11 cellular contexts compared by ENCODE assay signal in the genomic region with DNA sequence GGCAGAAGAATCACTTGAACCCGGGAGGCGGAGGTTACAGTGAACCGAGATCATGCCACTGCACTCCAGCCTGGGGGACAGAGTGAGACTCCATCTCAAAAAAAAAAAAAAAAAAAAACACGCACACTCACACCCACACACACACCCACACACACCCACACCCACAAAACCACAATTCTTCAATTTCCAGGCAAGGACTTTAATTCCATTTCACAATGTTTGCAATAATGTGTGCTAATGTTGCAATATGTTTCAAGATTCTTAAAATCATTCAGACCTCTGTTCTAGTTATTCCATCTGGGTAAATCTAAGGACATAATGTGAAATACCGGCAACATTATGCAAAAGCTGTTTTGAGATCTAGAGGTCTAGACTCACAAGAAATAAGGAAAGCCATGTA. TPM values are rescaled to one million over a fixed set of nuclear protein-coding genes. Genes with fewer than 3 reads are reported as not detected.
DNase-seq lines count a peak whose midpoint lies in the region; ATAC-seq and TF ChIP-seq lines count a peak whose summit lies in the region.
"Had no signal": no experiment of that assay in that cellular context is flagged by ENCODE, and none has a peak within 500 bp of the region (broad histone marks: within the 10 kb centered on the region; RNA-seq: fewer than 3 reads in every experiment).

No MANE protein-coding gene starts in this region.

- 70% methylated on average over 5 of the region's 5 CpGs for WGBS in suprapubic skin

- peaks cover 76% of the 10 kb centered on the region for H3K36me3 Mint-ChIP-seq in T-helper 2 cell treated with Interferon-gamma antibody and Interleukin-4, amounts not matched to agents 5 μg/mL and 100 μg/mL, for 36 hours (ENCODE audit: low read depth)
- H3K36me3 Mint-ChIP-seq in osteocyte (ENCODE audit: unreplicated experiment) = no peaks in the 10 kb centered on the region
- H3K36me3 Mint-ChIP-seq: neural progenitor cell had no signal

- ATAC-seq in GM21381 (IDR thresholded peaks at IDR 0.05; ENCODE audit: unreplicated experiment) = no peak
- no peak for ATAC-seq in esophagus mucosa

- H3K9me3 ChIP-seq in suprapubic skin = peaks cover 6% of the 10 kb centered on the region
- H3K9me3 ChIP-seq: breast epithelium had no signal

- no peak overlapping the region for H3K4me3 ChIP-seq in suprapubic skin
- H3K4me3 ChIP-seq: breast epithelium, neural progenitor cell had no signal

- H3K36me3 ChIP-seq in suprapubic skin = no peaks in the 10 kb centered on the region
- H3K36me3 ChIP-seq: breast epithelium, neural progenitor cell had no signal

- peaks cover 26% of the 10 kb centered on the region for H3K4me1 Mint-ChIP-seq in T-helper 2 cell treated with Interferon-gamma antibody and Interleukin-4, amounts not matched to agents 5 μg/mL and 100 μg/mL, for 36 hours (ENCODE audit: low read depth)
- no peaks in the 10 kb centered on the region for H3K4me1 Mint-ChIP-seq in osteocyte (ENCODE audit: unreplicated experiment)
- H3K4me1 Mint-ChIP-seq: neural progenitor cell had no signal

- no peak for TF ChIP-seq CTCF in suprapubic skin (IDR thresholded peaks at IDR 0.05)
- no peak for TF ChIP-seq CTCF in osteocyte (IDR thresholded peaks at IDR 0.05)

- peaks cover 22% of the 10 kb centered on the region for H3K9me3 Mint-ChIP-seq in T-helper 2 cell treated with Interferon-gamma antibody and Interleukin-4, amounts not matched to agents 5 μg/mL and 100 μg/mL, for 36 hours
- H3K9me3 Mint-ChIP-seq in osteocyte (ENCODE audit: unreplicated experiment) = peaks cover 8% of the 10 kb centered on the region

- peak overlapping the region; percentile 6 for H3K4me3 Mint-ChIP-seq in T-helper 2 cell treated with Interferon-gamma antibody and Interleukin-4, amounts not matched to agents 5 μg/mL and 100 μg/mL, for 36 hours
- no peak overlapping the region for H3K4me3 Mint-ChIP-seq in osteocyte (ENCODE audit: unreplicated experiment)
- H3K4me3 Mint-ChIP-seq: neural progenitor cell had no signal

- H3K27ac ChIP-seq in suprapubic skin = no peak overlapping the region
- H3K27ac ChIP-seq: neural progenitor cell had no signal

- peak overlapping the region; percentile 20 for H3K27ac Mint-ChIP-seq in T-helper 2 cell treated with Interferon-gamma antibody and Interleukin-4, amounts not matched to agents 5 μg/mL and 100 μg/mL, for 36 hours
- H3K27ac Mint-ChIP-seq in osteocyte (ENCODE audit: unreplicated experiment) = no peak overlapping the region
- H3K27ac Mint-ChIP-seq: neural progenitor cell had no signal

- peak; percentile 28 for DNase-seq in stimulated activated CD4-positive, alpha-beta T cell treated with anti-CD3 and anti-CD28 coated beads, Interleukin-12 subunit alpha, Interleukin-12 subunit beta, amount 100 ng/mL, for 4 hours
- no peak for DNase-seq in stimulated activated CD4-positive, alpha-beta T cell treated with anti-CD3 and anti-CD28 coated beads, Interleukin-1b, Interleukin-23, amount 100 ng/mL, for 48 hours
- DNase-seq in T-helper 2 cell treated with Interferon-gamma antibody and Interleukin-4, amounts not matched to agents 5 μg/mL and 100 μg/mL, for 36 hours (ENCODE audit: low spot score) = no peak
- DNase-seq in fibroblast of peridontal ligament (ENCODE audit: extremely low read depth) (peak; percentile 86), suprapubic skin (ENCODE audit: low spot score in 2 of 2) (peak; percentile 26 to 29), osteocyte (ENCODE audit: extremely low spot score, unreplicated experiment) (no peak)
- DNase-seq: hippocampal formation had no signal

- no peak for TF ChIP-seq EP300 in suprapubic skin (IDR thresholded peaks at IDR 0.05)

- no peaks in the 10 kb centered on the region for H3K27me3 ChIP-seq in suprapubic skin
- H3K27me3 ChIP-seq: breast epithelium, neural progenitor cell had no signal

- no peak for TF ChIP-seq POLR2A in suprapubic skin (IDR thresholded peaks at IDR 0.05)

- no peaks in the 10 kb centered on the region for H3K27me3 Mint-ChIP-seq in T-helper 2 cell treated with Interferon-gamma antibody and Interleukin-4, amounts not matched to agents 5 μg/mL and 100 μg/mL, for 36 hours (ENCODE audit: low read depth)
- H3K27me3 Mint-ChIP-seq in osteocyte (ENCODE audit: unreplicated experiment) = peaks cover 29% of the 10 kb centered on the region

- H3K4me1 ChIP-seq in suprapubic skin = no peaks in the 10 kb centered on the region
- H3K4me1 ChIP-seq: breast epithelium, neural progenitor cell had no signal

RNA-seq across cellular contexts. Expression of a gene that starts 28.3 kb away (rescaled TPM):
- total RNA-seq in suprapubic skin (10 to 100 TPM; 11.5 to 32.3 (median 26.8) TPM), esophagus mucosa (8.4 TPM), osteocyte (0.78 and 1.7 TPM in 2 replicates)

RNA-seq across cellular contexts. Expression of a gene that starts 38.0 kb away (rescaled TPM):
- total RNA-seq in suprapubic skin (10 to 100 TPM; 21.7 to 64.4 (median 49.5) TPM), esophagus mucosa (10.8 TPM), osteocyte (245 and 254 TPM in 2 replicates)

RNA-seq across cellular contexts. Expression of a gene that starts 57.4 kb away (rescaled TPM):
- total RNA-seq in suprapubic skin (100 to 1,000 TPM in 3 of 4 donors, 10 to 100 TPM in 1; 99.3 to 167 (median 126) TPM), esophagus mucosa (118 TPM), osteocyte (28.2 and 30.2 TPM in 2 replicates)

Comparison
In these comparisons a context has a peak if more than half of its experiments do, and no peak if none do; other contexts are left out.
1. DNase-seq: peak in stimulated activated CD4-positive, alpha-beta T cell treated with anti-CD3 and anti-CD28 coated beads, Interleukin-12 subunit alpha, Interleukin-12 subunit beta, amount 100 ng/mL, for 4 hours (single experiment), fibroblast of peridontal ligament (single experiment) and suprapubic skin (2 of 2); none in stimulated activated CD4-positive, alpha-beta T cell treated with anti-CD3 and anti-CD28 coated beads, Interleukin-1b, Interleukin-23, amount 100 ng/mL, for 48 hours (single experiment), T-helper 2 cell treated with Interferon-gamma antibody and Interleukin-4, amounts not matched to agents 5 μg/mL and 100 μg/mL, for 36 hours (single experiment) and osteocyte (single experiment).